2 cellular contexts compared by ENCODE assay signal in the genomic region with DNA sequence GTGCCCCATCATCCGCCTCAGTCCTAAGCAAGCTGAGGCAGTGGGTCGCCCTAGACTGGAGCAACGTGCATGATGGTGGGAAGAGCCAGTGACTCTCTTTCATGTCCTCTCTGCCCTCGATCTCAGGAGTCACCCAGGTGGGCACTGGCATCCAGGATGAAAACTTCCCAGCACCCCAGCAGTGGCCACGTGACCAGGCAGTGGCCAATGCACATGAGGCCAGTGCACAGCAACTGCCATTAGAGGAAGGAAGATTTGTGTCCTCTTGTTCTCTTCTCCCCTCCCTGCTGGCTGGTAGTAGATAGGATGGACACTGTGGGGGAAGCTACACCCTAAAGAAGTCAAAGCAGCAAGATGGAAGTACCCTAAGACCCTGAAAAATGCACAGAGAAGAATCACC.
DNase-seq lines count a peak whose midpoint lies in the region; ATAC-seq, FAIRE-seq and TF ChIP-seq lines count a peak whose summit lies in the region.
"Not testable (repeated sequence)": the region's sequence is repeated elsewhere in the genome, so short reads cannot be mapped to it uniquely, and the experiment has no call there.

No MANE protein-coding gene starts in this region.

- in situ Hi-C loops in K562 (cut with MboI), result not testable (repeated sequence)

- ATAC-seq in K562, upper lobe of right lung: not testable (repeated sequence)

- H2AFZ ChIP-seq in K562 (ENCODE audit: low read depth, low read length), result not testable (repeated sequence)

- not testable (repeated sequence) for H3K9me3 ChIP-seq in K562 (replicated peaks; ENCODE audit: control insufficient read depth, insufficient read depth, low read depth, low read length); upper lobe of right lung

- H3K4me2 ChIP-seq in K562 (ENCODE audit: insufficient read depth, low read length), result not testable (repeated sequence)

- not testable (repeated sequence) for H3K9me1 ChIP-seq in K562 (ENCODE audit: control insufficient read depth, insufficient read depth, low read length)

- H3K4me3 ChIP-seq in K562, upper lobe of right lung: not testable (repeated sequence)

- H3K27me3 ChIP-seq in K562 (ENCODE audit: control insufficient read depth in 2 of 2, insufficient read depth in 2 of 2, low read length in 2 of 2), result peaks cover 0 to 19% of the 10 kb centered on the region in 2 experiments; a peak in 2 of 5 replicates
- H3K27me3 ChIP-seq in upper lobe of right lung, result not testable (repeated sequence)

- H3K9ac ChIP-seq in K562 (ENCODE audit: insufficient read depth in 1 of 2, low read depth in 2 of 2, low read length in 2 of 2), result not testable (repeated sequence)

- intact Hi-C loops in K562 (cut with micrococcal nuclease); upper lobe of right lung (cut with DNase I): not testable (repeated sequence)

- not testable (repeated sequence) for BruUV-seq in K562 (replicated peaks; lab: Mats Ljungman, UMichigan)

- not testable (repeated sequence) for FAIRE-seq in K562 (lab: Jason Lieb, UNC)

- TF ChIP-seq RAD21 in K562 (CRISPR knock-in tag; conservative IDR thresholded peaks at IDR 0.05 in 1 of 2, IDR thresholded peaks at IDR 0.05 in 1 of 2), result not testable (repeated sequence)

- not testable (repeated sequence) for TF ChIP-seq CTCF in K562 (IDR thresholded peaks at IDR 0.05 in 2 of 3, conservative IDR thresholded peaks at IDR 0.05 in 1 of 3; ENCODE audit: insufficient read depth in 2 of 3, low read depth in 1 of 3, low read length in 3 of 3); upper lobe of right lung (IDR thresholded peaks at IDR 0.05)

- H3K36me3 ChIP-seq in K562 (ENCODE audit: control insufficient read depth, insufficient read depth, low read length); upper lobe of right lung: not testable (repeated sequence)

- not testable (repeated sequence) for H3K79me2 ChIP-seq in K562 (ENCODE audit: control insufficient read depth, insufficient read depth, low read length)

- TF ChIP-seq POLR2A in K562 (conservative IDR thresholded peaks at IDR 0.05), result not testable (repeated sequence)

- TF ChIP-seq EP300 in K562 (IDR thresholded peaks at IDR 0.05; ENCODE audit: low read length), result not testable (repeated sequence)

- CTCF ChIA-PET in K562 (lab: Yijun Ruan, JAX; ENCODE audit: low intra/inter-chr PET ratio), result not testable (repeated sequence)

- 12% methylated on average over 5 of the region's 5 CpGs for WGBS in K562 (ENCODE audit: insufficient coverage, low coverage, missing lambda C conversion rate)

- not testable (repeated sequence) for DNase-seq in K562 (ENCODE audit: extremely low read depth in 1 of 4, low spot score in 3 of 4)
- DNase-seq in upper lobe of right lung, result peak; percentile 33

- POLR2A ChIA-PET in K562 (lab: Yijun Ruan, JAX), result not testable (repeated sequence)

- not testable (repeated sequence) for H3K4me1 ChIP-seq in K562 (replicated peaks in 1 of 2; ENCODE audit: control insufficient read depth in 2 of 2, insufficient read depth in 2 of 2, low read length in 2 of 2); upper lobe of right lung

- H3K27ac ChIP-seq in K562 (ENCODE audit: extremely low read depth, low read depth, low read length); upper lobe of right lung: not testable (repeated sequence)

- not testable (repeated sequence) for H4K20me1 ChIP-seq in K562 (replicated peaks; ENCODE audit: control insufficient read depth, insufficient read depth, low read length)

TF ChIP-seq in K562, 482 proteins besides CTCF, POLR2A, EP300 and RAD21:
- TF ChIP-seq, protein P1, sequence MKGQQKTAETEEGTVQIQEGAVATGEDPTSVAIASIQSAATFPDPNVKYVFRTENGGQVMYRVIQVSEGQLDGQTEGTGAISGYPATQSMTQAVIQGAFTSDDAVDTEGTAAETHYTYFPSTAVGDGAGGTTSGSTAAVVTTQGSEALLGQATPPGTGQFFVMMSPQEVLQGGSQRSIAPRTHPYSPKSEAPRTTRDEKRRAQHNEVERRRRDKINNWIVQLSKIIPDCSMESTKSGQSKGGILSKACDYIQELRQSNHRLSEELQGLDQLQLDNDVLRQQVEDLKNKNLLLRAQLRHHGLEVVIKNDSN (CRISPR knock-in tag; IDR thresholded peaks at IDR 0.05), result peak; percentile 65
- TF ChIP-seq, protein P2, sequence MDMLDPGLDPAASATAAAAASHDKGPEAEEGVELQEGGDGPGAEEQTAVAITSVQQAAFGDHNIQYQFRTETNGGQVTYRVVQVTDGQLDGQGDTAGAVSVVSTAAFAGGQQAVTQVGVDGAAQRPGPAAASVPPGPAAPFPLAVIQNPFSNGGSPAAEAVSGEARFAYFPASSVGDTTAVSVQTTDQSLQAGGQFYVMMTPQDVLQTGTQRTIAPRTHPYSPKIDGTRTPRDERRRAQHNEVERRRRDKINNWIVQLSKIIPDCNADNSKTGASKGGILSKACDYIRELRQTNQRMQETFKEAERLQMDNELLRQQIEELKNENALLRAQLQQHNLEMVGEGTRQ (CRISPR knock-in tag; IDR thresholded peaks at IDR 0.05), result peak; percentile 80
- TF ChIP-seq RAD51 (IDR thresholded peaks at IDR 0.05; ENCODE audit: borderline replicate concordance, low read depth), result peak; percentile 45
TF ChIP-seq in K562: peak in this region for 3; not testable (repeated sequence) for 479.
